ENCODE assay signal across 20 cellular contexts in genomic region chr2:242041816-242042215, GRCh38.
"Had no signal": no experiment of that assay in that cellular context is flagged by ENCODE, and none has a peak within 500 bp of the region (broad histone marks: within the 10 kb centered on the region; RNA-seq: fewer than 3 reads in every experiment).

No MANE protein-coding gene starts in this region.

- H3K9ac ChIP-seq: SK-N-SH had no signal

- H3K9me3 ChIP-seq: SK-N-SH had no signal

- DNase-seq: KBM-7, MV-4-11, NCI-H1048, NCI-H1105, NCI-H1417, NCI-H1436 treated with DMSO at 0.1 percent for 48 hours, NCI-H1694, NCI-H187 treated with DMSO at 0.1 percent for 48 hours, NCI-H2081, NCI-H2107, NCI-H2171, NCI-H226, NCI-H446, NCI-H510A, NCI-H524 treated with DMSO at 0.1 percent for 48 hours, NCI-H69, NCI-H774, SHP77, SK-N-SH had no signal

- H3K27ac ChIP-seq: RWPE1 had no signal
